ENCODE assay signal across 1 cellular context in genomic region chr11:59550842-59551650, GRCh38.
A peak's percentile ranks its signal among the peaks of the same experiment; 100 is the strongest.
TF ChIP-seq lines count a peak whose summit lies in the region.

No MANE protein-coding gene starts in this region.

TF ChIP-seq in HEK293, 187 proteins besides CTCF, POLR2A, EP300 and RAD21 (continued from another document):
- TF ChIP-seq ZNF837 (tag by site-specific recombination; IDR thresholded peaks at IDR 0.05) (no peak), PRDM10 (tag by site-specific recombination; IDR thresholded peaks at IDR 0.05) (no peak), HOXD13 (CRISPR knock-in tag; IDR thresholded peaks at IDR 0.05; ENCODE audit: borderline replicate concordance) (no peak), ZSCAN18 (tag by site-specific recombination; IDR thresholded peaks at IDR 0.05) (no peak), ZNF202 (tag by site-specific recombination; IDR thresholded peaks at IDR 0.05; ENCODE audit: borderline replicate concordance) (no peak), ZBTB1 (tag by site-specific recombination; IDR thresholded peaks at IDR 0.05) (no peak), ZNF354C (tag by site-specific recombination; IDR thresholded peaks at IDR 0.05; ENCODE audit: borderline replicate concordance, low read depth) (no peak), KLF16 (tag by site-specific recombination; IDR thresholded peaks at IDR 0.05) (no peak), ZNF473 (tag by site-specific recombination; IDR thresholded peaks at IDR 0.05) (no peak), ZNF184 (tag by site-specific recombination; IDR thresholded peaks at IDR 0.05) (0 out of 2 replicates have a peak, but pooled peaks have one; percentile 3), ZNF324 (tag by site-specific recombination; IDR thresholded peaks at IDR 0.05) (no peak), ZNF777 (tag by site-specific recombination; IDR thresholded peaks at IDR 0.05; ENCODE audit: borderline replicate concordance) (no peak), ZNF16 (tag by site-specific recombination; IDR thresholded peaks at IDR 0.05; ENCODE audit: low read depth) (no peak), ZNF580 (tag by site-specific recombination; IDR thresholded peaks at IDR 0.05) (peak; percentile 90), ZNF544 (tag by site-specific recombination; IDR thresholded peaks at IDR 0.05) (no peak), SP3 (tag by site-specific recombination; IDR thresholded peaks at IDR 0.05) (0 out of 2 replicates have a peak, but pooled peaks have one; percentile 21), ZNF280D (tag by site-specific recombination; IDR thresholded peaks at IDR 0.05) (no peak), ZNF626 (tag by site-specific recombination; IDR thresholded peaks at IDR 0.05) (no peak), PRDM4 (tag by site-specific recombination; IDR thresholded peaks at IDR 0.05) (no peak), HIC1 (tag by site-specific recombination; IDR thresholded peaks at IDR 0.05) (no peak), ZNF132 (tag by site-specific recombination; IDR thresholded peaks at IDR 0.05; ENCODE audit: borderline replicate concordance) (no peak), YY2 (tag by site-specific recombination; IDR thresholded peaks at IDR 0.05) (peak; percentile 34; the same call in 1 of the 2 replicates), ZFP69B (tag by site-specific recombination; IDR thresholded peaks at IDR 0.05) (no peak), ZNF266 (tag by site-specific recombination; IDR thresholded peaks at IDR 0.05; ENCODE audit: low read depth) (no peak), ZNF792 (tag by site-specific recombination; IDR thresholded peaks at IDR 0.05) (0 out of 2 replicates have a peak, but pooled peaks have one; percentile 54), PATZ1 (tag by site-specific recombination; IDR thresholded peaks at IDR 0.05) (no peak), HOXC10 (CRISPR knock-in tag; IDR thresholded peaks at IDR 0.05) (no peak), TCF7L2 (IDR thresholded peaks at IDR 0.05; ENCODE audit: borderline replicate concordance, low read depth, low read length) (no peak), ZNF707 (tag by site-specific recombination; IDR thresholded peaks at IDR 0.05) (no peak), ZSCAN4 (tag by site-specific recombination; IDR thresholded peaks at IDR 0.05) (no peak), BCL11A (tag by site-specific recombination; IDR thresholded peaks at IDR 0.05; ENCODE audit: low read depth) (no peak), ZFP41 (tag by site-specific recombination; IDR thresholded peaks at IDR 0.05; ENCODE audit: borderline replicate concordance) (no peak), ZNF555 (tag by site-specific recombination; conservative IDR thresholded peaks at IDR 0.05) (no peak), ZNF561 (tag by site-specific recombination; IDR thresholded peaks at IDR 0.05; ENCODE audit: borderline replicate concordance) (peak; percentile 44; the same call in 1 of the 2 replicates)
